ENCODE assay signal across 8 cellular contexts in the genomic region with DNA sequence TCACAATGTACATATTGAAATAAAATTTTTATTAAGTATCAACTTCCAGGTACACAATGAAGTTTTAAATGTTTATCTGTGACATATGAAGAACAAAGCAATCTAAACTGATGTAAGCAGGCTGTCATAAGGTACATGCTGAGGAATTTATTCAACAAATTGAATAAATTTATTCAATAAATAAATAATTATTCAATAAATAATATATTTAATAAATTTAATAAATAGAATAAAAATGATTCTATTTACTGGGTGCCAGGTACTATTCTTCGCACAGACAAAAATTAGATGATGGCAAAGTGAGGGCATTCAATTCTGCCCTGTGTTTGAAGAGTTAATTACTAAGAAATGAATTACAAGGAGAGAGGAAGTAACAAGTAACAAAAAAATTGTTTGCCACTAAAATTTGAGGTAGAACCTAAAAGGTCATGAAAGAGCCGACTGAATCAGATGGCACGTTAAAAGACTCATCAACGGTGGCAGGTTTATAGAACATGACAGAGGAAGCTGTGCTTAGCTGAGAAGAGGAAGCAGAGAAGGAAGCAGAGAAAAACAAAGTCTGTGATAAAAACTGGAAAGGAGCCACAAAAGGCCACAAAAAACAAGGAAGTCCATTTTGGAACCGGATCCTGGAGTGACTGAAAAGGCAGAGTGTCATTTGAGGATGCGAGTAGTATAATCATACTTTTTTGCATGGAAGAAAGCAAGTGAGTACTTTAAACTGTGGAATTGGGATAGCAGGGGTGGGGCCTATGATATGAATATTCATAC. TPM values are rescaled to one million over a fixed set of nuclear protein-coding genes. Genes with fewer than 3 reads are reported as not detected.
A peak's percentile ranks its signal among the peaks of the same experiment; 100 is the strongest.
DNase-seq lines count a peak whose midpoint lies in the region; ATAC-seq and TF ChIP-seq lines count a peak whose summit lies in the region.

No MANE protein-coding gene starts in this region.

- TF ChIP-seq POLR2A in breast epithelium (IDR thresholded peaks at IDR 0.05) (no peak), Peyer's patch (IDR thresholded peaks at IDR 0.05) (no peak)

- H3K9me3 ChIP-seq in breast epithelium, result no peaks in the 10 kb centered on the region
- no peaks in the 10 kb centered on the region for H3K9me3 ChIP-seq in Peyer's patch
- H3K9me3 ChIP-seq in subcutaneous abdominal adipose tissue (ENCODE audit: control insufficient read depth in 5 of 5, low read length in 5 of 5), result no peaks in the 10 kb centered on the region

- no peaks in the 10 kb centered on the region for H3K27me3 ChIP-seq in breast epithelium
- H3K27me3 ChIP-seq in Peyer's patch, result no peaks in the 10 kb centered on the region
- no peaks in the 10 kb centered on the region for H3K27me3 ChIP-seq in subcutaneous abdominal adipose tissue (ENCODE audit: control insufficient read depth in 5 of 5, insufficient read depth in 4 of 5, low read length in 5 of 5)

- intact Hi-C loops in MCF 10A (cut with micrococcal nuclease), result no loop called here
- intact Hi-C loops in breast epithelium (cut with DNase I; ENCODE audit: low total_unique reads), result no loop called here

- POLR2A ChIA-PET in MCF 10A (lab: Yijun Ruan, JAX), result interaction anchor here (0.9 to 4.7 kb wide), 3 partner anchors 19 to 73 kb away, joined by 3 to 26 read pairs (median 10); no protein-coding TSS in a partner anchor

- ATAC-seq in GM19324 (IDR thresholded peaks at IDR 0.05; ENCODE audit: low FRiP score, unreplicated experiment) (no peak), GM19397 (IDR thresholded peaks at IDR 0.05; ENCODE audit: unreplicated experiment) (no peak)

- no peak overlapping the region for H3K4me3 Mint-ChIP-seq in MCF 10A (ENCODE audit: unreplicated experiment)

- H3K27me3 Mint-ChIP-seq in MCF 10A (ENCODE audit: insufficient read depth, unreplicated experiment), result no peaks in the 10 kb centered on the region

- peaks cover 36% of the 10 kb centered on the region for H3K4me1 Mint-ChIP-seq in MCF 10A (ENCODE audit: insufficient read depth, unreplicated experiment)

- H3K36me3 ChIP-seq in breast epithelium (no peaks in the 10 kb centered on the region), Peyer's patch (no peaks in the 10 kb centered on the region), subcutaneous abdominal adipose tissue (ENCODE audit: control insufficient read depth in 5 of 5, insufficient read depth in 5 of 5, low read length in 5 of 5) (no peaks in the 10 kb centered on the region)

- BruUV-seq in MCF 10A (replicated peaks; lab: Mats Ljungman, UMichigan), result no TSS peak

- no peaks in the 10 kb centered on the region for H3K9me3 Mint-ChIP-seq in MCF 10A (ENCODE audit: unreplicated experiment)

- peak overlapping the region in 1 of 5 donors; percentile 5 for H3K9ac ChIP-seq in subcutaneous abdominal adipose tissue (ENCODE audit: low read length in 5 of 5)

- H3K27ac ChIP-seq in breast epithelium (peak overlapping the region in 1 of 2 donors; percentile 8), Peyer's patch (peak overlapping the region in 1 of 4 donors; percentile 97), subcutaneous abdominal adipose tissue (ENCODE audit: low read depth, low read length) (peak overlapping the region; percentile 21)

- no peak for DNase-seq in MCF 10A (ENCODE audit: unreplicated experiment)
- no peak for DNase-seq in breast epithelium (ENCODE audit: low spot score in 2 of 2)
- peak in 2 of 3 donors; percentile 19 to 48 for DNase-seq in Peyer's patch
- peak; percentile 60 for DNase-seq in globus pallidus (ENCODE audit: low spot score)
- no peak for DNase-seq in NCI-H748 treated with DMSO at 0.1 percent for 48 hours (lab: John Stamatoyannopoulos, UW)

- no peak for TF ChIP-seq CTCF in MCF 10A (IDR thresholded peaks at IDR 0.05; ENCODE audit: unreplicated experiment)
- TF ChIP-seq CTCF in breast epithelium (IDR thresholded peaks at IDR 0.05), result no peak
- no peak for TF ChIP-seq CTCF in Peyer's patch (IDR thresholded peaks at IDR 0.05)

- peaks cover 2% of the 10 kb centered on the region for H3K36me3 Mint-ChIP-seq in MCF 10A (ENCODE audit: insufficient read depth, unreplicated experiment)

- H3K27ac Mint-ChIP-seq in MCF 10A (ENCODE audit: low read depth, unreplicated experiment), result peak overlapping the region; percentile 76

- H3K4me3 ChIP-seq in breast epithelium (no peak overlapping the region), Peyer's patch (no peak overlapping the region), subcutaneous abdominal adipose tissue (ENCODE audit: low read depth in 1 of 5, low read length in 5 of 5) (no peak overlapping the region)

- H3K4me1 ChIP-seq in breast epithelium (no peaks in the 10 kb centered on the region), Peyer's patch (peaks cover 0 to 35% (median 3%) of the 10 kb centered on the region in 4 donors), subcutaneous abdominal adipose tissue (ENCODE audit: control insufficient read depth in 5 of 5, insufficient read depth in 5 of 5, low read length in 5 of 5) (peaks cover 3 to 44% (median 31%) of the 10 kb centered on the region in 5 donors)

- CTCF ChIA-PET in MCF 10A (lab: Yijun Ruan, JAX), result no interaction called here

RNA-seq across cellular contexts. Expression of a gene that starts 2.2 kb away (rescaled TPM):
- 38.0 and 45.7 TPM in 2 replicates for total RNA-seq in MCF 10A (2022)
- total RNA-seq in breast epithelium, result 100 to 1,000 TPM in 1 of 3 donors, 10 to 100 TPM in 2; 51.5 to 103 (median 77.3) TPM
- 100 to 1,000 TPM in 1 of 4 donors, 10 to 100 TPM in 3; 37.1 to 130 (median 47.0) TPM for total RNA-seq in Peyer's patch

Comparison
In these comparisons a context has a peak if more than half of its experiments do, and no peak if none do; other contexts are left out.
1. DNase-seq: peak in Peyer's patch (2 of 3) and globus pallidus (single experiment); none in MCF 10A (single experiment), breast epithelium (0 of 2) and NCI-H748 treated with DMSO at 0.1 percent for 48 hours (single experiment).